ENCODE assay signal across 19 cellular contexts in the genomic region with DNA sequence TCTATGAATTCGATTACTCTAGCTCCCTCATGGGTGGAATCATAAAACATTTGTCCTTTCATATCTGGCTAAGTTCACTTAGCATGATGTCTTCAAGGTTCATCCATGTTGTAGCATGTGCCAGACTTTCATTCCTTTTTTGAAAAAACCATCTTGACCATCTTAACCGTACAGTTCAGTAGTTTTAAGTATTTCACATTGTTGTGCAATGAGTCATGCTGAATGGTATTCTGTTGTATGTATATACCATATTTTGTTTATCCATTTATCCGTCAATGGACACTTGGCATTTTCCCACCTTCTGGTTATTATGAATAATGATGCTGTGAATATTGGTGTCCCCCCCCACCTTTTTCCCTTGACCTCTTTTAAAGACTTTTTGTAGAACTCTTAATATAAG.
DNase-seq lines count a peak whose midpoint lies in the region; ATAC-seq, FAIRE-seq and TF ChIP-seq lines count a peak whose summit lies in the region.
"Had no signal": no experiment of that assay in that cellular context is flagged by ENCODE, and none has a peak within 500 bp of the region (broad histone marks: within the 10 kb centered on the region; RNA-seq: fewer than 3 reads in every experiment).

No MANE protein-coding gene starts in this region.

- H3K4me3 Mint-ChIP-seq in activated T-cell treated with anti-CD3 and anti-CD28 coated beads, Interleukin-2, amount 50 U/mL, for 24 hours, result no peak overlapping the region
- H3K4me3 Mint-ChIP-seq: CD8-positive, alpha-beta memory T cell; H9; immature natural killer cell had no signal

- H3K27ac ChIP-seq in endothelial cell of umbilical vein (ENCODE audit: insufficient read depth, low read depth, low read length), result no peak overlapping the region
- H3K27ac ChIP-seq: Peyer's patch, right lobe of liver, upper lobe of right lung, WERI-Rb-1 had no signal

- DNase-seq in activated T-cell treated with anti-CD3 and anti-CD28 coated beads, Interleukin-2, amount 50 U/mL, for 24 hours, result no peak
- no peak for DNase-seq in activated T-cell treated with anti-CD3 and anti-CD28 coated beads, Interleukin-2, amount 50 U/mL, for 48 hours
- peak; percentile 41 for DNase-seq in RPMI7951 (ENCODE audit: low read depth)
- DNase-seq in endothelial cell of umbilical vein (ENCODE audit: low read depth, low spot score), result peak; percentile 34
- DNase-seq in renal cortical epithelial cell (ENCODE audit: low read depth), result peak; percentile 38
- no peak for DNase-seq in MV-4-11 (lab: John Stamatoyannopoulos, UW)
- DNase-seq: 8988T; caudate nucleus; CD8-positive, alpha-beta memory T cell; H9; immature natural killer cell; NCI-H82; nucleus accumbens; Peyer's patch; right lobe of liver; upper lobe of right lung; WERI-Rb-1 had no signal

- peaks cover 94% of the 10 kb centered on the region for H3K36me3 Mint-ChIP-seq in activated T-cell treated with anti-CD3 and anti-CD28 coated beads, Interleukin-2, amount 50 U/mL, for 24 hours (ENCODE audit: low read depth)

- no peaks in the 10 kb centered on the region for H3K79me2 ChIP-seq in endothelial cell of umbilical vein (ENCODE audit: control insufficient read depth, insufficient read depth, low read length)

- peak; percentile 60 for FAIRE-seq in endothelial cell of umbilical vein (lab: Jason Lieb, UNC)

- no peak overlapping the region for H3K9ac ChIP-seq in endothelial cell of umbilical vein (replicated peaks; ENCODE audit: extremely low read depth, insufficient read depth, low read length)

- H3K27ac Mint-ChIP-seq in activated T-cell treated with anti-CD3 and anti-CD28 coated beads, Interleukin-2, amount 50 U/mL, for 24 hours, result peak overlapping the region; percentile 0
- H3K27ac Mint-ChIP-seq: H9 had no signal

- intact Hi-C loops in endothelial cell of umbilical vein (cut with micrococcal nuclease), result no loop called here

- no peak overlapping the region for H3K4me2 ChIP-seq in endothelial cell of umbilical vein (ENCODE audit: insufficient read depth, low read length)

- H3K4me3 ChIP-seq in endothelial cell of umbilical vein (replicated peaks in 1 of 3; ENCODE audit: insufficient read depth in 1 of 3, low read depth in 1 of 3, low read length in 3 of 3), result no peak overlapping the region
- H3K4me3 ChIP-seq: Peyer's patch, right lobe of liver, upper lobe of right lung had no signal

- no peaks in the 10 kb centered on the region for H4K20me1 ChIP-seq in endothelial cell of umbilical vein (replicated peaks; ENCODE audit: control insufficient read depth, extremely low read depth, insufficient read depth, low read length)

- peaks cover 45% of the 10 kb centered on the region for H3K4me1 Mint-ChIP-seq in activated T-cell treated with anti-CD3 and anti-CD28 coated beads, Interleukin-2, amount 50 U/mL, for 24 hours (ENCODE audit: low read depth)

- H3K27me3 ChIP-seq in endothelial cell of umbilical vein (ENCODE audit: control insufficient read depth in 2 of 2, insufficient read depth in 2 of 2, low read length in 2 of 2), result no peaks in the 10 kb centered on the region
- H3K27me3 ChIP-seq: Peyer's patch, right lobe of liver, upper lobe of right lung had no signal

- H3K36me3 ChIP-seq in endothelial cell of umbilical vein (ENCODE audit: control insufficient read depth in 2 of 2, extremely low read depth in 1 of 2, insufficient read depth in 2 of 2, low read length in 2 of 2), result no peaks in the 10 kb centered on the region
- H3K36me3 ChIP-seq: WERI-Rb-1 had no signal

- no peak overlapping the region for H2AFZ ChIP-seq in endothelial cell of umbilical vein (ENCODE audit: low read depth, low read length)

- no TSS peak for BruUV-seq in endothelial cell of umbilical vein (replicated peaks; lab: Mats Ljungman, UMichigan)

- H3K9me1 ChIP-seq in endothelial cell of umbilical vein (replicated peaks; ENCODE audit: control insufficient read depth, extremely low read depth, insufficient read depth, low read length), result no peaks in the 10 kb centered on the region

- dilution Hi-C loops in endothelial cell of umbilical vein (cut with MboI; ENCODE audit: extremely low pct_ligation_motif_present, low sequenced_read_pairs), result no loop called here

- CTCF ChIA-PET in endothelial cell of umbilical vein (lab: Charles Lee), result interaction anchor here (0.8 to 1.6 kb wide), 3 partner anchors 9 to 138 kb away, joined by 3 read pairs; no protein-coding TSS in a partner anchor

- no peaks in the 10 kb centered on the region for H3K9me3 Mint-ChIP-seq in activated T-cell treated with anti-CD3 and anti-CD28 coated beads, Interleukin-2, amount 50 U/mL, for 24 hours
- H3K9me3 Mint-ChIP-seq: CD8-positive, alpha-beta memory T cell; immature natural killer cell had no signal

- POLR2A ChIA-PET in endothelial cell of umbilical vein (lab: Charles Lee), result no interaction called here

- peaks cover 5% of the 10 kb centered on the region for H3K4me1 ChIP-seq in endothelial cell of umbilical vein (ENCODE audit: control insufficient read depth, extremely low read depth, insufficient read depth, low read length)
- H3K4me1 ChIP-seq: Peyer's patch, upper lobe of right lung had no signal

- TF ChIP-seq CTCF in endothelial cell of umbilical vein (IDR thresholded peaks at IDR 0.05; ENCODE audit: extremely low read depth in 1 of 2, insufficient read depth in 1 of 2, low read depth in 1 of 2, low read length in 2 of 2), result no peak

- ATAC-seq in HG03159 (IDR thresholded peaks at IDR 0.05; ENCODE audit: unreplicated experiment) (no peak), GM18517 (IDR thresholded peaks at IDR 0.05; ENCODE audit: unreplicated experiment) (no peak)
- ATAC-seq: right lobe of liver, upper lobe of right lung had no signal

- no peak for TF ChIP-seq POLR2A in endothelial cell of umbilical vein (IDR thresholded peaks at IDR 0.05; ENCODE audit: low read depth, low read length)

- H3K27me3 Mint-ChIP-seq in activated T-cell treated with anti-CD3 and anti-CD28 coated beads, Interleukin-2, amount 50 U/mL, for 24 hours, result no peaks in the 10 kb centered on the region
- H3K27me3 Mint-ChIP-seq: CD8-positive, alpha-beta memory T cell had no signal

- H3K9me3 ChIP-seq in endothelial cell of umbilical vein (replicated peaks; ENCODE audit: control insufficient read depth, insufficient read depth, low read length), result no peaks in the 10 kb centered on the region
- H3K9me3 ChIP-seq: Peyer's patch, right lobe of liver, upper lobe of right lung had no signal

TF ChIP-seq in endothelial cell of umbilical vein, 7 proteins besides CTCF, POLR2A, EP300 and RAD21:
- TF ChIP-seq, protein P1, sequence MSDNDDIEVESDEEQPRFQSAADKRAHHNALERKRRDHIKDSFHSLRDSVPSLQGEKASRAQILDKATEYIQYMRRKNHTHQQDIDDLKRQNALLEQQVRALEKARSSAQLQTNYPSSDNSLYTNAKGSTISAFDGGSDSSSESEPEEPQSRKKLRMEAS (IDR thresholded peaks at IDR 0.05; ENCODE audit: insufficient read depth, insufficient read length), result no peak
- TF ChIP-seq JUN (IDR thresholded peaks at IDR 0.05; ENCODE audit: borderline replicate concordance, insufficient read depth, insufficient read length, low read depth) (peak; percentile 61), FOS (IDR thresholded peaks at IDR 0.05; ENCODE audit: borderline replicate concordance, insufficient read depth, low read length) (peak; percentile 32)

Comparison
In these comparisons a context has a peak if more than half of its experiments do, and no peak if none do; other contexts are left out.
1. DNase-seq: peak in RPMI7951 (single experiment), endothelial cell of umbilical vein (single experiment) and renal cortical epithelial cell (single experiment); none in activated T-cell treated with anti-CD3 and anti-CD28 coated beads, Interleukin-2, amount 50 U/mL, for 24 hours (single experiment), activated T-cell treated with anti-CD3 and anti-CD28 coated beads, Interleukin-2, amount 50 U/mL, for 48 hours (0 of 2) and MV-4-11 (single experiment).